ENCODE assay signal across 8 cellular contexts in the genomic region with DNA sequence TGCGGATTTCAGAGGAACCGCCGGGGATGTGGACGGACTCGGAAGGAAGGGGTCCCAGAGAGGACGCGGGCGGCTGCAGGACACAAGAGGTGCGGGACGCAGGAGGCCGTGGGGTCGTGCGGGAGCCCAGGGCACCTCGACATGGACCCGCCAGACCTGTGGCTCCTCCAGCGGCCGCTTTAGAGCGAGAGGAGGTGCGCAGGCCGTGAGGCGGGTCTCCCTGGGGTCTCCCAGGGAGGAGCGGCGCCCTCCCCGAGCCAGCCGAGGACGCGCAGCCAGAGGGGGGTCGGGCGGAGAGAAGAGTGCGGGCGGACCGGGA. TPM values are rescaled to one million over a fixed set of nuclear protein-coding genes. Genes with fewer than 3 reads are reported as not detected.
DNase-seq lines count a peak whose midpoint lies in the region; ATAC-seq and TF ChIP-seq lines count a peak whose summit lies in the region.

No MANE protein-coding gene starts in this region.

- no peaks in the 10 kb centered on the region for H3K27me3 Mint-ChIP-seq in stimulated activated naive CD8-positive, alpha-beta T cell treated with anti-CD3 and anti-CD28 coated beads, Interleukin-15, Interleukin-2, amounts not matched to agents 100 ng/mL and 50 ng/mL, for 24 hours
- peaks cover 4% of the 10 kb centered on the region for H3K27me3 Mint-ChIP-seq in dendritic cell treated with granulocyte-macrophage colony-stimulating factor and Interleukin-4, amounts not matched to agents 40 ng/mL and 50 ng/mL, for 4 days
- H3K27me3 Mint-ChIP-seq in natural killer cell (ENCODE audit: low read depth in 2 of 2) = no peaks in the 10 kb centered on the region

- H3K36me3 Mint-ChIP-seq in stimulated activated naive CD8-positive, alpha-beta T cell treated with anti-CD3 and anti-CD28 coated beads, Interleukin-15, Interleukin-2, amounts not matched to agents 100 ng/mL and 50 ng/mL, for 24 hours (ENCODE audit: low read depth) = no peaks in the 10 kb centered on the region
- peaks cover 14% of the 10 kb centered on the region for H3K36me3 Mint-ChIP-seq in dendritic cell treated with granulocyte-macrophage colony-stimulating factor and Interleukin-4, amounts not matched to agents 40 ng/mL and 50 ng/mL, for 4 days (ENCODE audit: low read depth)
- H3K36me3 Mint-ChIP-seq in natural killer cell = no peaks in the 10 kb centered on the region

- intact Hi-C loops in dendritic cell treated with granulocyte-macrophage colony-stimulating factor and Interleukin-4, amounts not matched to agents 40 ng/mL and 50 ng/mL, for 4 days (cut with micrococcal nuclease) = loop anchor here (1.0 to 2.0 kb wide), 2 partner anchors 14 to 22 kb away; a partner anchor contains a TSS
- intact Hi-C loops in natural killer cell (cut with micrococcal nuclease) = loop anchor here (1.0 to 2.0 kb wide), 3 partner anchors 14 to 22 kb away; a partner anchor contains a TSS

- H3K9me3 Mint-ChIP-seq in stimulated activated naive CD8-positive, alpha-beta T cell treated with anti-CD3 and anti-CD28 coated beads, Interleukin-15, Interleukin-2, amounts not matched to agents 100 ng/mL and 50 ng/mL, for 24 hours = no peaks in the 10 kb centered on the region
- no peaks in the 10 kb centered on the region for H3K9me3 Mint-ChIP-seq in dendritic cell treated with granulocyte-macrophage colony-stimulating factor and Interleukin-4, amounts not matched to agents 40 ng/mL and 50 ng/mL, for 4 days
- H3K9me3 Mint-ChIP-seq in natural killer cell = no peaks in the 10 kb centered on the region

- peak overlapping the region; percentile 82 for H3K27ac Mint-ChIP-seq in stimulated activated naive CD8-positive, alpha-beta T cell treated with anti-CD3 and anti-CD28 coated beads, Interleukin-15, Interleukin-2, amounts not matched to agents 100 ng/mL and 50 ng/mL, for 24 hours
- peak overlapping the region; percentile 92 for H3K27ac Mint-ChIP-seq in dendritic cell treated with granulocyte-macrophage colony-stimulating factor and Interleukin-4, amounts not matched to agents 40 ng/mL and 50 ng/mL, for 4 days
- peak overlapping the region; percentile 90 to 93 for H3K27ac Mint-ChIP-seq in natural killer cell

- no peak for ATAC-seq in stimulated activated naive CD8-positive, alpha-beta T cell treated with anti-CD3 and anti-CD28 coated beads, Interleukin-15, Interleukin-2, amounts not matched to agents 100 U/mL and 50 U/mL, for 24 hours
- ATAC-seq in natural killer cell = no peak

- TF ChIP-seq POLR2A in NB4 (IDR thresholded peaks at IDR 0.05; ENCODE audit: extremely low read depth, insufficient read length) = no peak

- peaks cover 26% of the 10 kb centered on the region for H3K4me1 Mint-ChIP-seq in stimulated activated naive CD8-positive, alpha-beta T cell treated with anti-CD3 and anti-CD28 coated beads, Interleukin-15, Interleukin-2, amounts not matched to agents 100 ng/mL and 50 ng/mL, for 24 hours (ENCODE audit: low read depth)
- H3K4me1 Mint-ChIP-seq in dendritic cell treated with granulocyte-macrophage colony-stimulating factor and Interleukin-4, amounts not matched to agents 40 ng/mL and 50 ng/mL, for 4 days (ENCODE audit: low read depth) = peaks cover 26% of the 10 kb centered on the region
- H3K4me1 Mint-ChIP-seq in natural killer cell = peaks cover 20 to 33% of the 10 kb centered on the region in 2 donors

- H3K4me3 Mint-ChIP-seq in stimulated activated naive CD8-positive, alpha-beta T cell treated with anti-CD3 and anti-CD28 coated beads, Interleukin-15, Interleukin-2, amounts not matched to agents 100 ng/mL and 50 ng/mL, for 24 hours = peak overlapping the region; percentile 94
- H3K4me3 Mint-ChIP-seq in dendritic cell treated with granulocyte-macrophage colony-stimulating factor and Interleukin-4, amounts not matched to agents 40 ng/mL and 50 ng/mL, for 4 days = peak overlapping the region; percentile 79
- H3K4me3 Mint-ChIP-seq in natural killer cell = peak overlapping the region; percentile 93

- no peak for DNase-seq in stimulated activated naive CD8-positive, alpha-beta T cell treated with anti-CD3 and anti-CD28 coated beads, Interleukin-15, Interleukin-2, amounts not matched to agents 100 U/mL and 50 U/mL, for 24 hours
- DNase-seq in NB4 (ENCODE audit: low read depth) (no peak), natural killer cell (no peak), retina (no peak), inferior parietal cortex (ENCODE audit: extremely low spot score) (no peak), NK-92 (lab: John Stamatoyannopoulos, UW; ENCODE audit: unreplicated experiment) (no peak)

- peak overlapping the region; percentile 87 for H3K4me3 ChIP-seq in NB4 (ENCODE audit: low read depth, low read length)

- no peak for TF ChIP-seq CTCF in NB4 (IDR thresholded peaks at IDR 0.05; ENCODE audit: low read depth, low read length)
- TF ChIP-seq CTCF in natural killer cell (IDR thresholded peaks at IDR 0.05) = no peak

RNA-seq across cellular contexts. Expression of a gene that starts 6.8 kb away (rescaled TPM):
- total RNA-seq in natural killer cell = 100 to 1,000 TPM in 2 of 3 donors, 10 to 100 TPM in 1; 85.1 to 148 (median 130) TPM

RNA-seq across cellular contexts. Expression of a gene that starts 21.9 kb away (rescaled TPM):
- 10 to 100 TPM; 12.0 to 12.7 (median 12.6) TPM for total RNA-seq in natural killer cell

RNA-seq across cellular contexts. Expression of a gene that starts 46.9 kb away (rescaled TPM):
- total RNA-seq in natural killer cell = 1 to 10 TPM; 1.5 to 7.7 (median 3.3) TPM

RNA-seq across cellular contexts. Expression of a gene that starts 59.2 kb away (rescaled TPM):
- under 1 TPM in 1 of 3 donors, not detected in 2; 0.16 TPM for total RNA-seq in natural killer cell
